Comparison of ENCODE assay signal across 20 cellular contexts in the genomic region with DNA sequence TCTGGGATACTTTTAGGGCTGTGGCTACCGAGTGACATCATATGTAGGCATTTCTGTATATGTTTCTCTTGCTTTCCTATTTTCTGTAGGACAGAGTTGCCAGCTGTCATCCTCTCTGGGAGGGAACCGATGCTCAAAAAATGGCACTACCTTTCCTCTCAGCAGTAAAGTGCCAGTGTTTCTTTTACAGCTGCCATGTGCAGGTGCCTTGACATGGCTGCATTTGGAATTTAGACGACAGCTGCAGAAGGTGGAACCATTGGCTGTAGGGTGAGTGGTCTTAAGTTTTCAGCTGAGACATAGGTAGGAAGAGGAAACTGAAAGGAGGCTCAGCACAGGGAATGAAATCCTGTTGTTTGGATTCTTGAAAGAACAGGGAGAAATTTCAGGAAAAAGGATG. TPM values are rescaled to one million over a fixed set of nuclear protein-coding genes. Genes with fewer than 3 reads are reported as not detected.
A peak's percentile ranks its signal among the peaks of the same experiment; 100 is the strongest.
DNase-seq lines count a peak whose midpoint lies in the region; ATAC-seq and TF ChIP-seq lines count a peak whose summit lies in the region.
"Had no signal": no experiment of that assay in that cellular context is flagged by ENCODE, and none has a peak within 500 bp of the region (broad histone marks: within the 10 kb centered on the region; RNA-seq: fewer than 3 reads in every experiment).

No MANE protein-coding gene starts in this region.

- no peaks in the 10 kb centered on the region for H3K27me3 ChIP-seq in CD8-positive, alpha-beta T cell (ENCODE audit: insufficient read depth, low read length)
- no peaks in the 10 kb centered on the region for H3K27me3 ChIP-seq in GM23338 (ENCODE audit: insufficient read depth)
- H3K27me3 ChIP-seq: foreskin keratinocyte, vagina had no signal

- POLR2A ChIA-PET in CD8-positive, alpha-beta T cell (lab: Charles Lee) = no interaction called here

- CTCF ChIA-PET in CD8-positive, alpha-beta T cell (lab: Charles Lee) = no interaction called here

- H4K20me1 ChIP-seq in GM23338 (replicated peaks; ENCODE audit: insufficient read depth) = no peaks in the 10 kb centered on the region

- no peaks in the 10 kb centered on the region for H3K9me3 ChIP-seq in CD8-positive, alpha-beta T cell (ENCODE audit: low read length)
- H3K9me3 ChIP-seq: SK-N-SH, vagina had no signal

- H3K36me3 Mint-ChIP-seq in CD8-positive, alpha-beta T cell = peaks cover 3% of the 10 kb centered on the region
- no peaks in the 10 kb centered on the region for H3K36me3 Mint-ChIP-seq in GM23338 (ENCODE audit: low read depth)
- no peaks in the 10 kb centered on the region for H3K36me3 Mint-ChIP-seq in endothelial cell (ENCODE audit: low read depth, unreplicated experiment)

- no peaks in the 10 kb centered on the region for H3K27me3 Mint-ChIP-seq in CD8-positive, alpha-beta T cell (ENCODE audit: low read depth)
- peaks cover 1% of the 10 kb centered on the region for H3K27me3 Mint-ChIP-seq in GM23338 (ENCODE audit: insufficient read depth, low read depth, poor library complexity)
- no peaks in the 10 kb centered on the region for H3K27me3 Mint-ChIP-seq in endothelial cell (ENCODE audit: unreplicated experiment)

- H3K4me1 ChIP-seq in CD8-positive, alpha-beta T cell (ENCODE audit: insufficient read depth, low read length) = no peaks in the 10 kb centered on the region
- H3K4me1 ChIP-seq in GM23338 (ENCODE audit: insufficient read depth) = peaks cover 5% of the 10 kb centered on the region; the same call in 1 of the 2 replicates
- H3K4me1 ChIP-seq: foreskin keratinocyte had no signal

- intact Hi-C loops in CD8-positive, alpha-beta T cell (cut with DNase I, micrococcal nuclease) = no loop called here

- H3K9me3 Mint-ChIP-seq in CD8-positive, alpha-beta T cell = no peaks in the 10 kb centered on the region
- H3K9me3 Mint-ChIP-seq in GM23338 (no peaks in the 10 kb centered on the region), endothelial cell (ENCODE audit: unreplicated experiment) (no peaks in the 10 kb centered on the region)
- H3K9me3 Mint-ChIP-seq: activated T-helper 2 cell treated with anti-CD3 and anti-CD28 coated beads, Interferon-gamma antibody, Interleukin-2, Interleukin-4, amounts not matched to agents 10 μg/mL and 5 μg/mL and 100 μg/mL, durations not matched to agents 14 hours and 24 hours and 36 hours; nephron had no signal

- H3K79me2 ChIP-seq in GM23338 (replicated peaks; ENCODE audit: insufficient read depth) = no peaks in the 10 kb centered on the region

- H3K4me3 Mint-ChIP-seq in CD8-positive, alpha-beta T cell = no peak overlapping the region
- H3K4me3 Mint-ChIP-seq in GM23338 (no peak overlapping the region), endothelial cell (ENCODE audit: unreplicated experiment) (no peak overlapping the region)
- H3K4me3 Mint-ChIP-seq: nephron had no signal

- DNase-seq in CD8-positive, alpha-beta T cell = no peak
- no peak for DNase-seq in GM23338 (ENCODE audit: low spot score)
- DNase-seq in NCI-H2171 treated with DMSO at 0.1 percent for 48 hours (lab: John Stamatoyannopoulos, UW) = peak; percentile 82
- no peak for DNase-seq in endothelial cell (ENCODE audit: low spot score)
- DNase-seq in stimulated activated CD4-positive, alpha-beta T cell treated with anti-CD3 and anti-CD28 coated beads, Interleukin-1b, Interleukin-23, amount 100 ng/mL, for 48 hours = no peak
- no peak for DNase-seq in putamen (ENCODE audit: low spot score)
- no peak for DNase-seq in activated CD4-positive, alpha-beta T cell treated with anti-CD3 and anti-CD28 coated beads for 48 hours
- DNase-seq: C1 segment of cervical spinal cord, erythroblast, foreskin keratinocyte, KBM-7, midbrain, posterior cingulate gyrus, SK-N-SH had no signal

- TF ChIP-seq CTCF in CD8-positive, alpha-beta T cell (IDR thresholded peaks at IDR 0.05) = no peak
- TF ChIP-seq CTCF in GM23338 (conservative IDR thresholded peaks at IDR 0.05; ENCODE audit: low read depth in 2 of 2) (no peak), endothelial cell (IDR thresholded peaks at IDR 0.05; ENCODE audit: unreplicated experiment) (no peak)

- H3K9me2 ChIP-seq in GM23338 (ENCODE audit: insufficient read depth) = no peaks in the 10 kb centered on the region
- H3K9me2 ChIP-seq: SK-N-SH had no signal

- H3K27ac Mint-ChIP-seq in CD8-positive, alpha-beta T cell = peak overlapping the region; percentile 24
- H3K27ac Mint-ChIP-seq in GM23338 (peak overlapping the region; percentile 61), endothelial cell (ENCODE audit: unreplicated experiment) (peak overlapping the region; percentile 51)
- H3K27ac Mint-ChIP-seq: activated T-helper 2 cell treated with anti-CD3 and anti-CD28 coated beads, Interferon-gamma antibody, Interleukin-2, Interleukin-4, amounts not matched to agents 10 μg/mL and 5 μg/mL and 100 μg/mL, durations not matched to agents 14 hours and 24 hours and 36 hours had no signal

- no peak overlapping the region for H3K4me2 ChIP-seq in GM23338
- H3K4me2 ChIP-seq: SK-N-SH had no signal

- no peak for ATAC-seq in CD8-positive, alpha-beta T cell
- ATAC-seq in GM23338 (no peak), esophagus mucosa (no peak)
- ATAC-seq: foreskin keratinocyte, HCT116 had no signal

- no peak overlapping the region for H3K4me3 ChIP-seq in CD8-positive, alpha-beta T cell (ENCODE audit: low read depth, low read length)
- H3K4me3 ChIP-seq in GM23338 = no peak overlapping the region
- H3K4me3 ChIP-seq: vagina had no signal

- H2AFZ ChIP-seq in GM23338 = no peak overlapping the region

- no peak overlapping the region for H3K27ac ChIP-seq in CD8-positive, alpha-beta T cell (ENCODE audit: low read depth, low read length)
- no peak overlapping the region for H3K27ac ChIP-seq in GM23338 (ENCODE audit: low read depth)
- H3K27ac ChIP-seq: foreskin keratinocyte, vagina, VCaP had no signal

- peaks cover 20% of the 10 kb centered on the region for H3K4me1 Mint-ChIP-seq in CD8-positive, alpha-beta T cell (ENCODE audit: low read depth)
- H3K4me1 Mint-ChIP-seq in GM23338 (peaks cover 25% of the 10 kb centered on the region), endothelial cell (ENCODE audit: unreplicated experiment) (peaks cover 21% of the 10 kb centered on the region)

- H3F3A ChIP-seq in GM23338 (replicated peaks; ENCODE audit: low read depth) = no peaks in the 10 kb centered on the region

- no peaks in the 10 kb centered on the region for H3K36me3 ChIP-seq in CD8-positive, alpha-beta T cell (ENCODE audit: insufficient read depth, low read length)
- H3K36me3 ChIP-seq in GM23338 (ENCODE audit: insufficient read depth) = no peaks in the 10 kb centered on the region
- H3K36me3 ChIP-seq: vagina had no signal

TF ChIP-seq in GM23338, 12 proteins besides CTCF, POLR2A, EP300 and RAD21:
- TF ChIP-seq JUNB (IDR thresholded peaks at IDR 0.05; ENCODE audit: unreplicated experiment) (no peak), ZNF114 (CRISPR knock-in tag; IDR thresholded peaks at IDR 0.05) (no peak), POLR2AphosphoS5 (IDR thresholded peaks at IDR 0.05; ENCODE audit: low read depth) (no peak)

RNA-seq across cellular contexts. Expression of gene RPA3, which starts 20.2 kb away (rescaled TPM):
- total RNA-seq in CD8-positive, alpha-beta T cell = 10 to 100 TPM; 28.9 to 32.9 TPM
- 57.4 and 74.9 TPM in 2 replicates for total RNA-seq in GM23338 (2014; rRNA removed; shearing (Covaris generic))
- 284 and 287 TPM in 2 replicates for polyA plus RNA-seq in GM23338 (2016; fragmentation: Nextera tagmentation; extraction: Ambion mirVana)
- total RNA-seq in endothelial cell (ENCODE audit: unreplicated experiment) (23.6 TPM), esophagus mucosa (28.5 TPM)
